Comparison of ENCODE assay signal across 30 cellular contexts in genomic region chr1:157081717-157082116, GRCh38. TPM values are rescaled to one million over a fixed set of nuclear protein-coding genes. Genes with fewer than 3 reads are reported as not detected.
"Had no signal": no experiment of that assay in that cellular context is flagged by ENCODE, and none has a peak within 500 bp of the region (broad histone marks: within the 10 kb centered on the region; RNA-seq: fewer than 3 reads in every experiment).

No MANE protein-coding gene starts in this region.

- DNase-seq: activated CD4-positive, alpha-beta T cell treated with anti-CD3 and anti-CD28 coated beads for 36 hours; activated CD4-positive, alpha-beta T cell treated with anti-CD3 and anti-CD28 coated beads, Interleukin-2, amount 50 U/mL, for 4 hours; activated CD4-positive, CD25-positive, alpha-beta regulatory T cell; activated naive CD8-positive, alpha-beta T cell treated with anti-CD3 and anti-CD28 coated beads, Interleukin-2, amount 50 U/mL, for 24 hours; activated T-cell treated with anti-CD3 and anti-CD28 coated beads, Interleukin-2, amount 50 U/mL, for 4 hours; dermis blood vessel endothelial cell; effector CD4-positive, alpha-beta T cell; esophagus squamous epithelium; foreskin melanocyte; heart right ventricle; left ventricle myocardium inferior; mucosa of descending colon; stimulated activated CD4-positive, alpha-beta T cell treated with anti-CD3 and anti-CD28 coated beads, Interleukin-4, amount 100 ng/mL, for 24 hours; stimulated activated naive CD8-positive, alpha-beta T cell treated with anti-CD3 and anti-CD28 coated beads, Interleukin-15, amount 100 ng/mL, for 72 hours; uterus had no signal

- H3K36me3 Mint-ChIP-seq: activated naive CD4-positive, alpha-beta T cell treated with anti-CD3 and anti-CD28 coated beads, Interleukin-2, amount 50 U/mL, for 24 hours; natural killer cell treated with Interleukin-12 subunit alpha and Interleukin-12 subunit beta and Interleukin-15 and Interleukin-18, amount 100 ng/mL, for 72 hours; stimulated activated effector memory CD8-positive, alpha-beta T cell treated with anti-CD3 and anti-CD28 coated beads, Interleukin-12 subunit alpha, Interleukin-12 subunit beta, amount 100 ng/mL, for 72 hours; type B pancreatic cell had no signal

- H3K4me1 ChIP-seq: esophagus squamous epithelium, heart right ventricle, left ventricle myocardium inferior, uterus had no signal

- H3K4me1 Mint-ChIP-seq: activated CD4-positive, alpha-beta T cell treated with anti-CD3 and anti-CD28 coated beads for 36 hours; activated naive CD4-positive, alpha-beta T cell treated with anti-CD3 and anti-CD28 coated beads, Interleukin-2, amount 50 U/mL, for 24 hours; activated naive CD8-positive, alpha-beta T cell treated with anti-CD3 and anti-CD28 coated beads, Interleukin-2, amount 50 U/mL, for 24 hours; activated T-helper 17 cell treated with anti-CD3 and anti-CD28 coated beads, Interleukin-2, amount 50 U/mL, for 72 hours; stimulated activated effector memory CD8-positive, alpha-beta T cell treated with anti-CD3 and anti-CD28 coated beads, Interleukin-12 subunit alpha, Interleukin-12 subunit beta, amount 100 ng/mL, for 72 hours; stimulated activated naive CD8-positive, alpha-beta T cell treated with anti-CD3 and anti-CD28 coated beads, Interleukin-15, amount 100 ng/mL, for 72 hours had no signal

- H3K4me3 Mint-ChIP-seq: activated CD4-positive, alpha-beta T cell treated with anti-CD3 and anti-CD28 coated beads for 36 hours; activated naive CD4-positive, alpha-beta T cell treated with anti-CD3 and anti-CD28 coated beads, Interleukin-2, amount 50 U/mL, for 24 hours; activated naive CD8-positive, alpha-beta T cell treated with anti-CD3 and anti-CD28 coated beads, Interleukin-2, amount 50 U/mL, for 24 hours; activated T-cell treated with anti-CD3 and anti-CD28 coated beads, Interleukin-2, amount 50 U/mL, for 4 hours; activated T-helper 17 cell treated with anti-CD3 and anti-CD28 coated beads, Interleukin-2, amount 50 U/mL, for 72 hours; natural killer cell treated with Interleukin-12 subunit alpha and Interleukin-12 subunit beta and Interleukin-15 and Interleukin-18, amount 100 ng/mL, for 72 hours; stimulated activated effector memory CD8-positive, alpha-beta T cell treated with anti-CD3 and anti-CD28 coated beads, Interleukin-12 subunit alpha, Interleukin-12 subunit beta, amount 100 ng/mL, for 72 hours; stimulated activated naive CD8-positive, alpha-beta T cell treated with anti-CD3 and anti-CD28 coated beads, Interleukin-15, amount 100 ng/mL, for 72 hours; type B pancreatic cell had no signal

- H3K27ac ChIP-seq: esophagus squamous epithelium, heart right ventricle, left ventricle myocardium inferior, skin epidermis, uterus had no signal

- H3K36me3 ChIP-seq: esophagus squamous epithelium, heart right ventricle, left ventricle myocardium inferior, uterus had no signal

- H3K9me3 Mint-ChIP-seq: activated naive CD4-positive, alpha-beta T cell treated with anti-CD3 and anti-CD28 coated beads, Interleukin-2, amount 50 U/mL, for 24 hours; activated naive CD8-positive, alpha-beta T cell treated with anti-CD3 and anti-CD28 coated beads, Interleukin-2, amount 50 U/mL, for 24 hours; activated T-cell treated with anti-CD3 and anti-CD28 coated beads, Interleukin-2, amount 50 U/mL, for 4 hours; activated T-helper 17 cell treated with anti-CD3 and anti-CD28 coated beads, Interleukin-2, amount 50 U/mL, for 72 hours; natural killer cell treated with Interleukin-12 subunit alpha and Interleukin-12 subunit beta and Interleukin-15 and Interleukin-18, amount 100 ng/mL, for 72 hours; stimulated activated effector memory CD8-positive, alpha-beta T cell treated with anti-CD3 and anti-CD28 coated beads, Interleukin-12 subunit alpha, Interleukin-12 subunit beta, amount 100 ng/mL, for 72 hours; stimulated activated naive CD8-positive, alpha-beta T cell treated with anti-CD3 and anti-CD28 coated beads, Interleukin-15, amount 100 ng/mL, for 72 hours; type B pancreatic cell had no signal

- H3K4me3 ChIP-seq: esophagus squamous epithelium, heart right ventricle, left ventricle myocardium inferior, lung, mucosa of descending colon, skin epidermis, uterus had no signal

- H3K27me3 ChIP-seq: uterus had no signal

- H3K27ac Mint-ChIP-seq: activated CD4-positive, alpha-beta T cell treated with anti-CD3 and anti-CD28 coated beads for 36 hours; activated naive CD4-positive, alpha-beta T cell treated with anti-CD3 and anti-CD28 coated beads, Interleukin-2, amount 50 U/mL, for 24 hours; activated naive CD8-positive, alpha-beta T cell treated with anti-CD3 and anti-CD28 coated beads, Interleukin-2, amount 50 U/mL, for 24 hours; activated T-helper 17 cell treated with anti-CD3 and anti-CD28 coated beads, Interleukin-2, amount 50 U/mL, for 72 hours; natural killer cell treated with Interleukin-12 subunit alpha and Interleukin-12 subunit beta and Interleukin-15 and Interleukin-18, amount 100 ng/mL, for 72 hours; progenitor cell of endocrine pancreas; stimulated activated effector memory CD8-positive, alpha-beta T cell treated with anti-CD3 and anti-CD28 coated beads, Interleukin-12 subunit alpha, Interleukin-12 subunit beta, amount 100 ng/mL, for 72 hours; stimulated activated naive CD8-positive, alpha-beta T cell treated with anti-CD3 and anti-CD28 coated beads, Interleukin-15, amount 100 ng/mL, for 72 hours; type B pancreatic cell had no signal

- ATAC-seq: activated CD4-positive, alpha-beta T cell treated with anti-CD3 and anti-CD28 coated beads for 36 hours; activated naive CD8-positive, alpha-beta T cell treated with anti-CD3 and anti-CD28 coated beads, Interleukin-2, amount 50 U/mL, for 24 hours; activated T-cell treated with anti-CD3 and anti-CD28 coated beads, Interleukin-2, amount 50 U/mL, for 4 hours; activated T-helper 17 cell treated with anti-CD3 and anti-CD28 coated beads, Interleukin-2, amount 50 U/mL, for 72 hours; heart right ventricle; mucosa of descending colon; natural killer cell treated with Interleukin-12 subunit alpha and Interleukin-12 subunit beta and Interleukin-15 and Interleukin-18, amount 100 ng/mL, for 72 hours; sciatic nerve; stimulated activated effector memory CD8-positive, alpha-beta T cell treated with anti-CD3 and anti-CD28 coated beads, Interleukin-12 subunit alpha, Interleukin-12 subunit beta, amount 100 ng/mL, for 72 hours; stimulated activated naive CD8-positive, alpha-beta T cell treated with anti-CD3 and anti-CD28 coated beads, Interleukin-15, amount 100 ng/mL, for 72 hours had no signal

- H3K9me3 ChIP-seq: esophagus squamous epithelium, heart right ventricle, left ventricle myocardium inferior, mucosa of descending colon, uterus had no signal

RNA-seq across cellular contexts. Expression of gene ETV3L, which starts 17.9 kb away (rescaled TPM):
- total RNA-seq: activated CD4-positive, alpha-beta T cell treated with anti-CD3 and anti-CD28 coated beads for 36 hours; activated T-cell treated with anti-CD3 and anti-CD28 coated beads, Interleukin-2, amount 50 U/mL, for 4 hours; dermis blood vessel endothelial cell; esophagus squamous epithelium; glomerular endothelial cell; heart right ventricle; left ventricle myocardium inferior; lung; mesenteric fat pad; mucosa of descending colon; myocyte; osteoblast; renal cortical epithelial cell; sciatic nerve; T-helper 1 cell treated with Interleukin-12 subunit alpha and Interleukin-12 subunit beta and Interleukin-4 antibody, amounts not matched to agents 30 ng/mL and 1 ng/mL, for 36 hours; uterus had no signal
- polyA plus RNA-seq: heart right ventricle had no signal
